Comparison of ENCODE assay signal across 8 cellular contexts in the genomic region with DNA sequence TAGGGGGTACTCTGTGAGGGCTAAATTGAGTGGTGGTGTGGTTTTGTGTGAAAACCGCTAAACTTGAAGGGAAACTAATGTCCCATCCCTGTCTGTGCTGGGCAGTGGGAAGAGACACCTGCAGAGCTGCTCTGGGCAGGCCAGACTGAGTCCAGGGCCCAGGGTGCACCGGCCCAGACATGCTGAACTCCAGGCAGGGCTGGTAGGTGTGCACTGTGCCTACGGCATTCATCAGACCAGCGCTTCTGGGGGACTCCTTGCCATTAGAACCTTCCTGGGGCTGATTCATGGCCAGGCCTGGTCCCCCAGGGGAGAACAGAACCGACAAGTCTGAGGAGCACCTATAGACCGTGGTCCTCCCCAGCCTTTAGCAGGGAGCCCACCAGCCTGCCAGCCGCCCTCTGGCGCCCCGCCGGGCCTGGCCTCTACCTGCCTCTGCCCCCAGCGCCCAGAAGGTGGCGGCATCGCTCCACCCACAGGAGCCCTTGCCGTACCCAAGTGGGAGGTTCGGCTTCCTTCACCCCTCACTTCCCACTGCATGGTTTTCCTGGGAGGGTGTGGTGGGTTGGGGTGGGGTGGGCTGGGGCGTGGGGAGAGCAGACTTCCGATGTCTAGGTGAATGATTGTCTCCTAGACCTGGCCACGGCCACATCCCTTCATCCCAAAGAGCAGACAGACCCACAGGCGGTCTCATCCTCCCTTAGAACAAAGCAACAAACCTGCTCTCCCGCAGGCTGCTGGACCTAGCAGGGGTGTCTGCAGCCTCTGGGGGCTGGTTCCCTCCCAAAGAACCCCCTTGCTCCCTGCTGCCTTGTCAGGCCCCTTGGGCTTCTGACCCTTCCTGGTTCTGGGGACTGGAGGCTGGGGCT. TPM values are rescaled to one million over a fixed set of nuclear protein-coding genes. Genes with fewer than 3 reads are reported as not detected.
DNase-seq lines count a peak whose midpoint lies in the region; ATAC-seq and TF ChIP-seq lines count a peak whose summit lies in the region.

No MANE protein-coding gene starts in this region.

- H2AFZ ChIP-seq in DND-41 (ENCODE audit: low read depth, low read length), result no peak overlapping the region

- TF ChIP-seq CTCF in DND-41 (IDR thresholded peaks at IDR 0.05; ENCODE audit: borderline replicate concordance, extremely low read depth, low read length, poor library complexity, severe bottlenecking), result peak; percentile 90

- DNase-seq in DND-41 (peak; percentile 71), SJCRH30 (peak; percentile 53 to 68), head of caudate nucleus (peak; percentile 47 to 88 (median 80)), retina (peak; percentile 83), NCI-H2029 (lab: John Stamatoyannopoulos, UW) (no peak)
- peak; percentile 63 for DNase-seq in activated gamma-delta T cell treated with anti-CD3 and anti-CD28 coated beads, Interleukin-2, amount 50 U/mL, for 16 hours (ENCODE audit: low read depth)

- H3K4me2 ChIP-seq in DND-41 (ENCODE audit: insufficient read depth, low read length), result no peak overlapping the region

- H3K4me1 ChIP-seq in DND-41 (ENCODE audit: insufficient read depth, low read length) (no peaks in the 10 kb centered on the region), SJCRH30 (no peaks in the 10 kb centered on the region)

- H3K9ac ChIP-seq in DND-41 (ENCODE audit: low read depth, low read length), result no peak overlapping the region

- intact Hi-C loops in head of caudate nucleus (cut with DNase I), result loop anchor here (5.0 kb wide), 2 partner anchors 78 to 208 kb away; no protein-coding TSS in a partner anchor

- H3K79me2 ChIP-seq in DND-41 (ENCODE audit: insufficient read depth, low read length), result peaks cover 25% of the 10 kb centered on the region

- H3K27ac ChIP-seq in DND-41 (ENCODE audit: low read length) (no peak overlapping the region), SJCRH30 (no peak overlapping the region)

- H3K36me3 ChIP-seq in DND-41 (ENCODE audit: insufficient read depth, low read length), result peaks cover 76% of the 10 kb centered on the region
- H3K36me3 ChIP-seq in SJCRH30, result 0 out of 2 replicates have a peak, but pooled peaks cover 3% of the 10 kb centered on the region

- no peak overlapping the region for H3K4me3 ChIP-seq in DND-41 (ENCODE audit: low read depth in 1 of 2, low read length in 2 of 2)
- H3K4me3 ChIP-seq in SJCRH30, result no peak overlapping the region

- no peaks in the 10 kb centered on the region for H3K9me3 ChIP-seq in DND-41 (ENCODE audit: insufficient read depth, low read length, severe bottlenecking)
- H3K9me3 ChIP-seq in SJCRH30 (replicated peaks), result no peaks in the 10 kb centered on the region

- H4K20me1 ChIP-seq in DND-41 (ENCODE audit: insufficient read depth, low read length), result peaks cover 43% of the 10 kb centered on the region

- ATAC-seq in DND-41 (ENCODE audit: insufficient read depth, low read depth) (peak; percentile 89), HG03354 (IDR thresholded peaks at IDR 0.05; ENCODE audit: poor library complexity, severe bottlenecking, unreplicated experiment) (peak; percentile 48), HG03159 (IDR thresholded peaks at IDR 0.05; ENCODE audit: unreplicated experiment) (no peak)

- H3K27me3 ChIP-seq in DND-41 (ENCODE audit: insufficient read depth, low read length, poor library complexity) (no peaks in the 10 kb centered on the region), SJCRH30 (no peaks in the 10 kb centered on the region)

RNA-seq across cellular contexts. Expression of a gene that starts 15.5 kb away (rescaled TPM):
- 29.0 and 34.1 TPM in 2 replicates for total RNA-seq in SJCRH30 (2014; rRNA removed; shearing (Covaris generic))

RNA-seq across cellular contexts. Expression of a gene that starts 51.1 kb away (rescaled TPM):
- total RNA-seq in SJCRH30 (2014; rRNA removed; shearing (Covaris generic)), result 39.1 and 45.2 TPM in 2 replicates
